Comparison of ENCODE assay signal across 12 cellular contexts in the genomic region with DNA sequence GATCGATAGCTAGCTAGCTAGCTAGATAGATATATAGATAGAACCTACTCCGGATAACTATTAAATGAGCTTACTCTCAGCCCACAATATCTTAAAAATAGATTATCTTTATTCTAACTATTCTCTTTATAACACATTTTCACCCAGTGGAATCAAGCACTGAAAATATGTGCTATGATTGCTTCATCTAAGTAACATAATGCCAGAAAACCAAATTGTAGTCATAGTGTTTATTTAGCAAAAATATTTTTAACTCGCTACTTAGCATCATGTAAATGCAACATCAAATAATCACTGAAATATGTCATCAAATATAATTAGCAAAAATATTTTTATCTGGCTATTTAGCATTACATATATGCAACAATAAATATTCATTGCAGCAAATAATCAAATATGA. TPM values are rescaled to one million over a fixed set of nuclear protein-coding genes. Genes with fewer than 3 reads are reported as not detected.
A peak's percentile ranks its signal among the peaks of the same experiment; 100 is the strongest.
DNase-seq lines count a peak whose midpoint lies in the region; ATAC-seq and TF ChIP-seq lines count a peak whose summit lies in the region.
"Had no signal": no experiment of that assay in that cellular context is flagged by ENCODE, and none has a peak within 500 bp of the region (broad histone marks: within the 10 kb centered on the region; RNA-seq: fewer than 3 reads in every experiment).

No MANE protein-coding gene starts in this region.

- peaks cover 0 to 23% (median 0%) of the 10 kb centered on the region in 12 donors for H3K4me1 ChIP-seq in heart left ventricle
- no peaks in the 10 kb centered on the region for H3K4me1 ChIP-seq in esophagus muscularis mucosa
- H3K4me1 ChIP-seq: SJCRH30 had no signal

- peaks cover 8% of the 10 kb centered on the region for H3K36me3 Mint-ChIP-seq in CD4-positive, alpha-beta T cell (ENCODE audit: low read depth)
- H3K36me3 Mint-ChIP-seq in activated B cell treated with CpG ODN at 0.5 μM for 24 hours (ENCODE audit: low read depth), result peaks cover 7% of the 10 kb centered on the region

- peaks cover 50% of the 10 kb centered on the region for H3K4me1 Mint-ChIP-seq in CD4-positive, alpha-beta T cell (ENCODE audit: low read depth)
- peaks cover 65% of the 10 kb centered on the region for H3K4me1 Mint-ChIP-seq in activated B cell treated with CpG ODN at 0.5 μM for 24 hours

- no peaks in the 10 kb centered on the region for H3K27me3 ChIP-seq in CD4-positive, alpha-beta T cell (ENCODE audit: control insufficient read depth, insufficient read depth, low read length)
- H3K27me3 ChIP-seq in heart left ventricle (no peaks in the 10 kb centered on the region), esophagus muscularis mucosa (no peaks in the 10 kb centered on the region)
- H3K27me3 ChIP-seq: SJCRH30, upper lobe of right lung had no signal

- H3K27ac Mint-ChIP-seq in CD4-positive, alpha-beta T cell, result peak overlapping the region; percentile 99
- H3K27ac Mint-ChIP-seq in activated B cell treated with CpG ODN at 0.5 μM for 24 hours, result peak overlapping the region; percentile 93

- CTCF ChIA-PET in CD4-positive, alpha-beta T cell (lab: Charles Lee), result interaction anchor here (1.1 to 1.8 kb wide), 4 partner anchors 16 to 128 kb away, joined by 3 to 4 read pairs (median 4); no protein-coding TSS in a partner anchor
- CTCF ChIA-PET in activated B cell treated with CpG ODN at 0.5 μM for 24 hours (lab: Charles Lee), result interaction anchor here (1.0 kb wide), 1 partner anchor 21 kb away, joined by 3 read pairs; no protein-coding TSS in a partner anchor

- no peak for TF ChIP-seq POLR2A in heart left ventricle (IDR thresholded peaks at IDR 0.05)
- TF ChIP-seq POLR2A in esophagus muscularis mucosa (IDR thresholded peaks at IDR 0.05; ENCODE audit: low read depth), result no peak

- no peak for TF ChIP-seq EP300 in esophagus muscularis mucosa (IDR thresholded peaks at IDR 0.05)

- H3K4me3 Mint-ChIP-seq in CD4-positive, alpha-beta T cell, result peak overlapping the region; percentile 84
- peak overlapping the region; percentile 83 for H3K4me3 Mint-ChIP-seq in activated B cell treated with CpG ODN at 0.5 μM for 24 hours

- H3K27me3 Mint-ChIP-seq in CD4-positive, alpha-beta T cell, result no peaks in the 10 kb centered on the region
- no peaks in the 10 kb centered on the region for H3K27me3 Mint-ChIP-seq in activated B cell treated with CpG ODN at 0.5 μM for 24 hours

- H3K4me3 ChIP-seq in heart left ventricle (peak overlapping the region in 1 of 12 donors; percentile 46), esophagus muscularis mucosa (no peak overlapping the region)
- H3K4me3 ChIP-seq: SJCRH30 had no signal

- DNase-seq in CD4-positive, alpha-beta T cell, result no peak
- no peak for DNase-seq in activated B cell treated with CpG ODN at 0.5 μM for 24 hours
- DNase-seq in fibroblast of peridontal ligament (ENCODE audit: extremely low read depth), result peak; percentile 52
- no peak for DNase-seq in NCI-H146 treated with DMSO at 0.1 percent for 48 hours (lab: John Stamatoyannopoulos, UW; ENCODE audit: unreplicated experiment)
- DNase-seq in heart left ventricle, result no peak
- DNase-seq in esophagus muscularis mucosa (ENCODE audit: extremely low spot score), result no peak
- DNase-seq: effector CD4-positive, alpha-beta T cell; NCI-H2081; SJCRH30; upper lobe of right lung had no signal

- POLR2A ChIA-PET in CD4-positive, alpha-beta T cell (lab: Charles Lee), result interaction anchor here (0.9 to 7.4 kb wide), 7 partner anchors 10 to 151 kb away, joined by 3 to 58 read pairs (median 4); no protein-coding TSS in a partner anchor
- POLR2A ChIA-PET in activated B cell treated with CpG ODN at 0.5 μM for 24 hours (lab: Charles Lee), result interaction anchor here (0.6 to 14.9 kb wide), 11 partner anchors 8 to 1154 kb away, joined by 3 to 215 read pairs (median 3); no protein-coding TSS in a partner anchor

- H3K27ac ChIP-seq in CD4-positive, alpha-beta T cell (ENCODE audit: low read depth, low read length), result peak overlapping the region; percentile 47
- H3K27ac ChIP-seq in heart left ventricle, result peak overlapping the region in 1 of 12 donors; percentile 17
- no peak overlapping the region for H3K27ac ChIP-seq in esophagus muscularis mucosa (replicated peaks in 1 of 4)
- H3K27ac ChIP-seq: SJCRH30, upper lobe of right lung had no signal

- ATAC-seq in CD4-positive, alpha-beta T cell (ENCODE audit: poor library complexity), result no peak
- ATAC-seq in GM19452 (IDR thresholded peaks at IDR 0.05; ENCODE audit: unreplicated experiment), result peak; percentile 7
- no peak for ATAC-seq in activated B cell treated with CpG ODN at 0.5 μM for 24 hours (ENCODE audit: low read depth)
- ATAC-seq in HG02798 (IDR thresholded peaks at IDR 0.05; ENCODE audit: poor library complexity, unreplicated experiment), result no peak
- no peak for ATAC-seq in heart left ventricle
- ATAC-seq: upper lobe of right lung had no signal

- H3K36me3 ChIP-seq in heart left ventricle, result no peaks in the 10 kb centered on the region
- no peaks in the 10 kb centered on the region for H3K36me3 ChIP-seq in esophagus muscularis mucosa
- H3K36me3 ChIP-seq: SJCRH30, upper lobe of right lung had no signal

- no peaks in the 10 kb centered on the region for H3K9me3 ChIP-seq in CD4-positive, alpha-beta T cell (ENCODE audit: control insufficient read depth, low read length)
- H3K9me3 ChIP-seq in heart left ventricle, result no peaks in the 10 kb centered on the region
- no peaks in the 10 kb centered on the region for H3K9me3 ChIP-seq in esophagus muscularis mucosa
- H3K9me3 ChIP-seq: SJCRH30, upper lobe of right lung had no signal

- intact Hi-C loops in CD4-positive, alpha-beta T cell (cut with DNase I, micrococcal nuclease), result loop anchor here in 1 of 2 experiments (5.0 kb wide), 1 partner anchor 43 kb away; no protein-coding TSS in a partner anchor
- intact Hi-C loops in activated B cell treated with CpG ODN at 0.5 μM for 24 hours (cut with micrococcal nuclease), result loop anchor here (5.0 to 10.0 kb wide), 6 partner anchors 43 to 1274 kb away; partner anchors contain the start of genes RFC1, RHOH, TBC1D1 and TLR6
- intact Hi-C loops in heart left ventricle (cut with DNase I), result no loop called here
- intact Hi-C loops in esophagus muscularis mucosa (cut with DNase I), result no loop called here

- no peaks in the 10 kb centered on the region for H3K9me3 Mint-ChIP-seq in CD4-positive, alpha-beta T cell
- no peaks in the 10 kb centered on the region for H3K9me3 Mint-ChIP-seq in activated B cell treated with CpG ODN at 0.5 μM for 24 hours

- TF ChIP-seq CTCF in CD4-positive, alpha-beta T cell (IDR thresholded peaks at IDR 0.05), result no peak
- TF ChIP-seq CTCF in activated B cell treated with CpG ODN at 0.5 μM for 24 hours (IDR thresholded peaks at IDR 0.05), result no peak
- TF ChIP-seq CTCF in heart left ventricle (IDR thresholded peaks at IDR 0.05), result no peak
- TF ChIP-seq CTCF in esophagus muscularis mucosa (IDR thresholded peaks at IDR 0.05), result no peak

- 87 to 91% (median 89%) methylated on average over 3 of the region's 3 CpGs for WGBS in heart left ventricle, 4 donors
- WGBS in esophagus muscularis mucosa, result 86% methylated on average over 3 of the region's 3 CpGs

RNA-seq across cellular contexts. Expression of gene TMEM156, which starts 1.5 kb away (rescaled TPM):
- total RNA-seq in CD4-positive, alpha-beta T cell, result 10 to 100 TPM; 18.4 TPM
- 26.0 and 29.5 TPM in 2 replicates for total RNA-seq in activated B cell treated with CpG ODN at 0.5 μM for 24 hours
- total RNA-seq in heart left ventricle, result 1 to 10 TPM in 1 of 9 donors, under 1 TPM in 1, not detected in 7; 0.14 to 2.3 TPM
- under 1 TPM in 1 of 2 donors, not detected in 1; 0.06 TPM for polyA plus RNA-seq in heart left ventricle
- under 1 TPM in 1 of 4 donors, not detected in 3; 0.50 TPM for total RNA-seq in esophagus muscularis mucosa
- total RNA-seq: SJCRH30 had no signal

RNA-seq across cellular contexts. Expression of gene KLHL5, which starts 31.3 kb away (rescaled TPM):
- total RNA-seq in CD4-positive, alpha-beta T cell, result 10 to 100 TPM; 17.7 to 18.6 TPM
- total RNA-seq in activated B cell treated with CpG ODN at 0.5 μM for 24 hours (49.5 and 61.5 TPM in 2 replicates), heart left ventricle (10 to 100 TPM in 7 of 9 donors, 1 to 10 TPM in 2; 8.6 to 28.5 (median 14.9) TPM), esophagus muscularis mucosa (100 to 1,000 TPM in 3 of 4 donors, 10 to 100 TPM in 1; 92.7 to 187 (median 111) TPM)
- polyA plus RNA-seq in heart left ventricle, result 10 to 100 TPM in 1 of 2 donors, 1 to 10 TPM in 1; 3.3 to 10.7 TPM
